8 cellular contexts compared by ENCODE assay signal in genomic region chr19:58519087-58519354, GRCh38. TPM values are rescaled to one million over a fixed set of nuclear protein-coding genes. Genes with fewer than 3 reads are reported as not detected.
DNase-seq lines count a peak whose midpoint lies in the region; ATAC-seq and TF ChIP-seq lines count a peak whose summit lies in the region.

No MANE protein-coding gene starts in this region.

- H3K23ac ChIP-seq in trophoblast cell (ENCODE audit: low read length) = no peak overlapping the region

- ATAC-seq in GM18909 (IDR thresholded peaks at IDR 0.05; ENCODE audit: poor library complexity, unreplicated experiment) = peak; percentile 2
- peak; percentile 67 to 72 for ATAC-seq in left cardiac atrium
- ATAC-seq in HG02870 (IDR thresholded peaks at IDR 0.05; ENCODE audit: unreplicated experiment) = no peak

- H3K4me1 ChIP-seq in MM.1S (ENCODE audit: low read length) (peaks cover 5% of the 10 kb centered on the region; the same call in 1 of the 2 replicates), trophoblast cell (ENCODE audit: control insufficient read depth in 1 of 2, insufficient read depth in 2 of 2, low read length in 2 of 2) (peaks cover 13% of the 10 kb centered on the region in 2 experiments)

- intact Hi-C loops in left cardiac atrium (cut with DNase I) = no loop called here

- peak overlapping the region; percentile 93 for H4K12ac ChIP-seq in trophoblast cell (ENCODE audit: low read depth, low read length)

- H3K36me3 ChIP-seq in MM.1S (replicated peaks; ENCODE audit: insufficient read depth, low read length) (no peaks in the 10 kb centered on the region), trophoblast cell (ENCODE audit: control insufficient read depth in 1 of 2, insufficient read depth in 2 of 2, low read length in 2 of 2) (peaks cover 21 to 22% of the 10 kb centered on the region in 2 experiments)

- H3K18ac ChIP-seq in trophoblast cell (ENCODE audit: low read length) = peak overlapping the region; percentile 83

- peak overlapping the region; percentile 88 for H3K4me3 ChIP-seq in MM.1S (ENCODE audit: low read length)
- peak overlapping the region; percentile 88 for H3K4me3 ChIP-seq in trophoblast cell (ENCODE audit: low read depth, low read length)

- H3K4me2 ChIP-seq in MM.1S (ENCODE audit: low read depth, low read length) (peak overlapping the region; percentile 82), trophoblast cell (ENCODE audit: low read length) (peak overlapping the region; percentile 61)

- no CpG with 5 or more reads among the region's 14 CpGs for WGBS in trophoblast cell (ENCODE audit: extremely low coverage, insufficient coverage, insufficient read length)

- H2BK12ac ChIP-seq in trophoblast cell (ENCODE audit: low read length) = no peak overlapping the region

- peak overlapping the region; percentile 94 for H3K14ac ChIP-seq in trophoblast cell (ENCODE audit: low read length)

- H3K4ac ChIP-seq in trophoblast cell (ENCODE audit: low read depth, low read length) = peak overlapping the region; percentile 81

- H3K9ac ChIP-seq in MM.1S (ENCODE audit: low read length) (peak overlapping the region; percentile 73), trophoblast cell (ENCODE audit: low read length) (peak overlapping the region; percentile 91)

- H2AFZ ChIP-seq in MM.1S (ENCODE audit: low read length) = peak overlapping the region; percentile 92
- H2AFZ ChIP-seq in trophoblast cell (ENCODE audit: insufficient read depth, low read length, poor library complexity) = peak overlapping the region; percentile 72

- peaks cover 4% of the 10 kb centered on the region; the same call in 1 of the 2 replicates for H3K27me3 ChIP-seq in MM.1S (replicated peaks; ENCODE audit: insufficient read depth, low read length)
- no peaks in the 10 kb centered on the region for H3K27me3 ChIP-seq in trophoblast cell (ENCODE audit: insufficient read depth, low read length)

- peak overlapping the region; percentile 78 for H3K27ac ChIP-seq in MM.1S (ENCODE audit: low read length)
- peak overlapping the region; percentile 80 for H3K27ac ChIP-seq in trophoblast cell (ENCODE audit: low read depth, low read length)

- H3K79me1 ChIP-seq in trophoblast cell (ENCODE audit: low read length) = peaks cover 17% of the 10 kb centered on the region

- H3K9me3 ChIP-seq in MM.1S (replicated peaks; ENCODE audit: insufficient read depth, low read length) (no peaks in the 10 kb centered on the region), trophoblast cell (ENCODE audit: insufficient read depth, low read depth, low read length) (no peaks in the 10 kb centered on the region)

- H3K79me2 ChIP-seq in MM.1S (ENCODE audit: low read length) (peaks cover 13% of the 10 kb centered on the region), trophoblast cell (ENCODE audit: control insufficient read depth, insufficient read depth, low read length, poor library complexity) (peaks cover 21% of the 10 kb centered on the region)

- peak overlapping the region; percentile 67 for H2BK120ac ChIP-seq in trophoblast cell (ENCODE audit: insufficient read depth, low read length, poor library complexity)

- peak overlapping the region; percentile 64 for H4K8ac ChIP-seq in trophoblast cell (ENCODE audit: low read depth, low read length)

- no peaks in the 10 kb centered on the region for H4K20me1 ChIP-seq in MM.1S (ENCODE audit: insufficient read depth, low read length)

- H3F3A ChIP-seq in MM.1S (ENCODE audit: insufficient read depth, low read length) = peaks cover 11% of the 10 kb centered on the region; the same call in 1 of the 2 replicates

- H3K9me2 ChIP-seq in MM.1S (replicated peaks; ENCODE audit: insufficient read depth, low read length) = no peaks in the 10 kb centered on the region

- peak overlapping the region; percentile 54 for H2BK5ac ChIP-seq in trophoblast cell (ENCODE audit: low read depth, low read length, poor library complexity)

- DNase-seq in AG09319 (ENCODE audit: extremely low read depth, low read depth) (peak; percentile 28), MM.1S (peak; percentile 49), SK-N-DZ (ENCODE audit: low spot score) (peak; percentile 68), amygdala (lab: John Stamatoyannopoulos, UW) (peak in 38 of 56 donors; percentile 11 to 69 (median 46)), left cardiac atrium (peak; percentile 75), trophoblast cell (peak; percentile 56 to 68)

- peak overlapping the region; percentile 75 for H2AK5ac ChIP-seq in trophoblast cell (ENCODE audit: low read length)

- H4K91ac ChIP-seq in trophoblast cell (ENCODE audit: low read depth, low read length) = peak overlapping the region; percentile 92

- TF ChIP-seq CTCF in AG09319 (IDR thresholded peaks at IDR 0.05; ENCODE audit: low read depth, low read length) (peak; percentile 83), MM.1S (IDR thresholded peaks at IDR 0.05; ENCODE audit: low read length) (no peak)

RNA-seq across cellular contexts. Expression of gene ZBTB45, which starts 0.6 kb away (rescaled TPM):
- polyA plus RNA-seq in SK-N-DZ (2014; cell fraction: cytosol; rRNA removed) = 4.4 and 4.8 TPM in 2 replicates
- polyA plus RNA-seq in SK-N-DZ (2014; cell fraction: nucleus; rRNA removed) = 4.1 and 4.5 TPM in 2 replicates
- 10 to 100 TPM; 10.2 to 11.7 TPM for total RNA-seq in left cardiac atrium
- polyA plus RNA-seq in trophoblast cell (2013) = 14.8 and 15.3 TPM in 2 replicates

RNA-seq across cellular contexts. Expression of gene SLC27A5, which starts 7.2 kb away (rescaled TPM):
- polyA plus RNA-seq in SK-N-DZ (2014; cell fraction: cytosol; rRNA removed) = 11.3 and 16.1 TPM in 2 replicates
- polyA plus RNA-seq in SK-N-DZ (2014; cell fraction: nucleus; rRNA removed) = 5.9 and 7.5 TPM in 2 replicates
- total RNA-seq in left cardiac atrium = 1 to 10 TPM; 6.0 to 6.3 TPM
- 4.0 and 4.6 TPM in 2 replicates for polyA plus RNA-seq in trophoblast cell (2013)

RNA-seq across cellular contexts. Expression of gene TRIM28, which starts 24.8 kb away (rescaled TPM):
- 375 and 400 TPM in 2 replicates for polyA plus RNA-seq in SK-N-DZ (2014; cell fraction: cytosol; rRNA removed)
- polyA plus RNA-seq in SK-N-DZ (2014; cell fraction: nucleus; rRNA removed) = 509 and 535 TPM in 2 replicates
- 100 to 1,000 TPM; 135 to 150 TPM for total RNA-seq in left cardiac atrium
- 646 and 654 TPM in 2 replicates for polyA plus RNA-seq in trophoblast cell (2013)

RNA-seq across cellular contexts. Expression of gene CHMP2A, which starts 35.9 kb away (rescaled TPM):
- 85.0 and 86.3 TPM in 2 replicates for polyA plus RNA-seq in SK-N-DZ (2014; cell fraction: cytosol; rRNA removed)
- 46.1 and 47.8 TPM in 2 replicates for polyA plus RNA-seq in SK-N-DZ (2014; cell fraction: nucleus; rRNA removed)
- total RNA-seq in left cardiac atrium = 100 to 1,000 TPM; 109 to 113 TPM
- polyA plus RNA-seq in trophoblast cell (2013) = 137 and 138 TPM in 2 replicates

RNA-seq across cellular contexts. Expression of gene UBE2M, which starts 39.4 kb away (rescaled TPM):
- 63.0 and 69.2 TPM in 2 replicates for polyA plus RNA-seq in SK-N-DZ (2014; cell fraction: cytosol; rRNA removed)
- 59.7 and 69.5 TPM in 2 replicates for polyA plus RNA-seq in SK-N-DZ (2014; cell fraction: nucleus; rRNA removed)
- 100 to 1,000 TPM in 1 of 2 donors, 10 to 100 TPM in 1; 91.4 to 113 TPM for total RNA-seq in left cardiac atrium
- polyA plus RNA-seq in trophoblast cell (2013) = 98.2 and 99.0 TPM in 2 replicates
